In the genomic region with DNA sequence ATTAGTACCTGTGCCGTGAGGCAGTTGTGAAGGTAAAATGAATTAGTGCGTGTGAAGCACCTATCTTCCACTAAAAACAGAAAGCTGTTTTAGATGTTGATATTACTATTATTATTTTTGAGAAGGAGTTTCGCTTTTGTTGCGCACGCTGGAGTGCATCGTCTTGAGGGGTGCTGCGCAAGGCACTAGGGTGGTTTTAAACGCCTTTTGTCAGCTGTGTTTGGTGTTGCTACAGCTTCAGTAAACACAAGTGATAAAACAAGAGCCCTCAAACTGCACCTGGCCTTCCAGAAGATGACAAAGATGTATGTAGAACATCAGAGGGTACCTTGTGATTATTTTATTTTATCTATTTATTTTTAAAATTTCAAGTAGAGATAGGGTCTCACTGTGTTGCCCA, we compare ENCODE assay signal across 17 cellular contexts. TPM values are rescaled to one million over a fixed set of nuclear protein-coding genes. Genes with fewer than 3 reads are reported as not detected.
DNase-seq lines count a peak whose midpoint lies in the region; ATAC-seq and TF ChIP-seq lines count a peak whose summit lies in the region.
"Had no signal": no experiment of that assay in that cellular context is flagged by ENCODE, and none has a peak within 500 bp of the region (broad histone marks: within the 10 kb centered on the region; RNA-seq: fewer than 3 reads in every experiment).

No MANE protein-coding gene starts in this region.

- in situ Hi-C loops in HAP-1 (cut with MboI; ENCODE audit: low sequenced_read_pairs), result no loop called here

- H3K27me3 ChIP-seq in Karpas-422 (ENCODE audit: low read length) (no peaks in the 10 kb centered on the region), HAP-1 (ENCODE audit: low read depth) (no peaks in the 10 kb centered on the region)
- H3K27me3 ChIP-seq: ascending aorta, hepatocyte, SJSA1 had no signal

- peaks cover 74% of the 10 kb centered on the region for H3K79me2 ChIP-seq in Karpas-422 (ENCODE audit: low read length)
- H3K79me2 ChIP-seq: hepatocyte had no signal

- H2AFZ ChIP-seq in Karpas-422 (ENCODE audit: low read length), result no peak overlapping the region
- H2AFZ ChIP-seq: hepatocyte had no signal

- H3K4me2 ChIP-seq in Karpas-422 (ENCODE audit: low read depth, low read length, poor library complexity, severe bottlenecking), result peak overlapping the region; percentile 61
- H3K4me2 ChIP-seq: hepatocyte had no signal

- DNase-seq in Karpas-422 (no peak), mucosa of descending colon (no peak), HAP-1 (ENCODE audit: low spot score in 2 of 2) (no peak), GM19238 (ENCODE audit: insufficient read length, low spot score) (no peak), caudate nucleus (lab: John Stamatoyannopoulos, UW) (no peak)
- DNase-seq: activated CD4-positive, alpha-beta memory T cell treated with anti-CD3 and anti-CD28 coated beads, Interleukin-2, amount 10 ng/mL, durations not matched to agents 7 days and 5 days; cortex of kidney; DMS153; NCI-H2081 treated with DMSO at 0.1 percent for 48 hours; psoas muscle had no signal

- H3K27ac ChIP-seq in Karpas-422 (ENCODE audit: low read length), result peak overlapping the region; percentile 98
- H3K27ac ChIP-seq in caudate nucleus (ENCODE audit: low read depth, low read length), result no peak overlapping the region
- H3K27ac ChIP-seq: ascending aorta, hepatocyte, psoas muscle, SJSA1, thoracic aorta had no signal

- peak overlapping the region; percentile 62 for H3K9ac ChIP-seq in Karpas-422 (ENCODE audit: low read length)

- H3K36me3 ChIP-seq in Karpas-422 (ENCODE audit: insufficient read depth, low read length), result peaks cover 4% of the 10 kb centered on the region; the same call in 1 of the 2 replicates
- H3K36me3 ChIP-seq in mucosa of descending colon (ENCODE audit: low read depth), result no peaks in the 10 kb centered on the region
- no peaks in the 10 kb centered on the region for H3K36me3 ChIP-seq in HAP-1 (replicated peaks)
- H3K36me3 ChIP-seq: ascending aorta, SJSA1, thoracic aorta had no signal

- ATAC-seq in GM21515 (IDR thresholded peaks at IDR 0.05; ENCODE audit: unreplicated experiment) (peak; percentile 32), mucosa of descending colon (peak; percentile 45), HG02970 (IDR thresholded peaks at IDR 0.05; ENCODE audit: low FRiP score, unreplicated experiment) (no peak)
- ATAC-seq: psoas muscle had no signal

- peaks cover 100% of the 10 kb centered on the region for H3K4me1 ChIP-seq in Karpas-422 (ENCODE audit: low read length)
- H3K4me1 ChIP-seq in mucosa of descending colon (ENCODE audit: low read depth), result no peaks in the 10 kb centered on the region
- no peaks in the 10 kb centered on the region for H3K4me1 ChIP-seq in HAP-1
- H3K4me1 ChIP-seq: ascending aorta, psoas muscle, SJSA1 had no signal

- H3K9me2 ChIP-seq in Karpas-422 (replicated peaks; ENCODE audit: insufficient read depth, low read length), result no peaks in the 10 kb centered on the region

- peak overlapping the region; percentile 47; the same call in 1 of the 2 replicates for H3K4me3 ChIP-seq in GM08714 (ENCODE audit: low read length)
- peak overlapping the region; percentile 38; the same call in 1 of the 2 replicates for H3K4me3 ChIP-seq in Karpas-422 (ENCODE audit: low read length)
- no peak overlapping the region for H3K4me3 ChIP-seq in mucosa of descending colon
- H3K4me3 ChIP-seq in HAP-1, result no peak overlapping the region
- H3K4me3 ChIP-seq: ascending aorta, hepatocyte, psoas muscle, SJSA1, thoracic aorta had no signal

- intact Hi-C loops in mucosa of descending colon (cut with DNase I, micrococcal nuclease), result no loop called here

- no peak for TF ChIP-seq CTCF in mucosa of descending colon (IDR thresholded peaks at IDR 0.05)

- peaks cover 38% of the 10 kb centered on the region for H4K20me1 ChIP-seq in Karpas-422 (ENCODE audit: insufficient read depth, low read depth, low read length)

- H3K9me3 ChIP-seq in Karpas-422 (ENCODE audit: low read length) (no peaks in the 10 kb centered on the region), mucosa of descending colon (no peaks in the 10 kb centered on the region), HAP-1 (no peaks in the 10 kb centered on the region)
- H3K9me3 ChIP-seq: ascending aorta, psoas muscle, SJSA1, thoracic aorta had no signal

RNA-seq across cellular contexts. Expression of a gene that starts 38.2 kb away (rescaled TPM):
- total RNA-seq in Karpas-422 (2014; rRNA removed; shearing (Covaris generic); ENCODE audit: low replicate concordance), result 574 and 580 TPM in 2 replicates
- total RNA-seq in mucosa of descending colon, result 10 to 100 TPM; 14.7 to 19.5 (median 15.0) TPM

Comparison
In these comparisons a context has a peak if more than half of its experiments do, and no peak if none do; other contexts are left out.
1. H3K4me3 ChIP-seq: peak in GM08714 (single experiment) and Karpas-422 (single experiment); none in mucosa of descending colon (single experiment) and HAP-1 (single experiment).
2. RNA of a gene that starts 38.2 kb away (total RNA-seq): 574 to 580 TPM in Karpas-422; 14.7 to 19.5 TPM in mucosa of descending colon; every median in the first group is over 10 times any median in the second.